Comparison of ENCODE assay signal across 1 cellular context in genomic region chr19:10136936-10137335, GRCh38.
TF ChIP-seq lines count a peak whose summit lies in the region.

No MANE protein-coding gene starts in this region.

TF ChIP-seq in SK-N-SH, 30 proteins besides CTCF, POLR2A, EP300 and RAD21 (continued from another document):
- TF ChIP-seq FOXJ3 (CRISPR knock-in tag; IDR thresholded peaks at IDR 0.05) (no peak), FOXM1 (IDR thresholded peaks at IDR 0.05; ENCODE audit: low read depth) (no peak), TCF12 (IDR thresholded peaks at IDR 0.05) (no peak), JUND (IDR thresholded peaks at IDR 0.05) (no peak), TAF1 (IDR thresholded peaks at IDR 0.05; ENCODE audit: borderline replicate concordance, low read depth, low read length) (no peak)
